In the genomic region with DNA sequence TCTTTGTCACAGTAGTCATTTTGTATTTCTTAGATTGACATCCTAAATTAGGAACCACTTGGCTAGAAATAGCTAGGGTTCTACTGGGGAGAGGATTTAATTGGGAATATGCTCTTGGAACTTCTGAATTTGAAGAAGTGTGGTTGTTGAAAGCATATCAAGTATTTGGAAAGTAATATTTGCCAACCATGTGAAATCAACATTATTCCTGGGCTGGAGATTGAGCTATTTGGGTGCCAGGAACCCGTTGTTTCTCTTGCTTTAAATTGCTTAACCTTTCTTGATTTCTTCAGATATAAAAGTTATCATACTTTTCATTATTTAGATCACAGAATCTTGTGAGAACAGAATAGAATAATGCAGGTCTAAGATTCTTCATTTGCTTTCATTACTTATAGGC, we compare ENCODE assay signal across 14 cellular contexts.
"Had no signal": no experiment of that assay in that cellular context is flagged by ENCODE, and none has a peak within 500 bp of the region (broad histone marks: within the 10 kb centered on the region; RNA-seq: fewer than 3 reads in every experiment).

No MANE protein-coding gene starts in this region.

- ATAC-seq: esophagus mucosa, heart left ventricle, left colon, right cardiac atrium had no signal

- DNase-seq: colonic mucosa; dermis blood vessel endothelial cell; endodermal cell; heart left ventricle; hippocampal formation; left colon; midbrain; occipital lobe; pancreas; right cardiac atrium; stimulated activated CD4-positive, alpha-beta T cell treated with anti-CD3 and anti-CD28 coated beads, Interleukin-2, amount 100 ng/mL, for 48 hours; stimulated activated naive CD4-positive, alpha-beta T cell treated with Interleukin-2 at 50 U/mL for 16 hours had no signal

- H3K4me3 ChIP-seq: colonic mucosa, heart left ventricle, pancreas, smooth muscle cell had no signal

- H3K4me2 ChIP-seq: smooth muscle cell had no signal

- H3K36me3 ChIP-seq: colonic mucosa, heart left ventricle, pancreas had no signal

- H3K27me3 ChIP-seq: colonic mucosa, heart left ventricle, pancreas had no signal

- H3K27ac ChIP-seq: colonic mucosa, heart left ventricle, pancreas had no signal

- H3K9me3 ChIP-seq: colonic mucosa, pancreas had no signal
